Comparison of ENCODE assay signal across 8 cellular contexts in genomic region chr1:179293340-179294327, GRCh38. TPM values are rescaled to one million over a fixed set of nuclear protein-coding genes. Genes with fewer than 3 reads are reported as not detected.
DNase-seq lines count a peak whose midpoint lies in the region; ATAC-seq and TF ChIP-seq lines count a peak whose summit lies in the region.

Gene SOAT1 (plus strand): TSS chr1:179293797. CDS start chr1:179302685, 8,888 bp downstream.

- H3K4me3 ChIP-seq in right atrium auricular region (peak within 1 kb of the TSS; percentile 67 to 68), rectal smooth muscle tissue (ENCODE audit: low read length) (peak within 1 kb of the TSS; percentile 93), aorta (ENCODE audit: low read length in 2 of 2) (peak within 1 kb of the TSS; percentile 63 to 75)

- WGBS in aorta, 2 donors, result 0% methylated on average over 49 to 71 of the region's 71 CpGs

- H3K4me1 ChIP-seq in right atrium auricular region (peaks cover 0 to 23% of the 10 kb centered on the region in 2 donors), rectal smooth muscle tissue (ENCODE audit: control insufficient read depth, insufficient read depth, low read length) (no peaks in the 10 kb centered on the region), aorta (ENCODE audit: control insufficient read depth in 1 of 2, insufficient read depth in 2 of 2, low read length in 2 of 2) (peaks cover 2 to 3% of the 10 kb centered on the region in 2 donors)

- TF ChIP-seq CTCF in GM13976 (IDR thresholded peaks at IDR 0.05; ENCODE audit: borderline replicate concordance, control extremely low read depth, extremely low read depth, insufficient read depth, missing control alignments), result no peak
- no peak for TF ChIP-seq CTCF in right atrium auricular region (IDR thresholded peaks at IDR 0.05)

- peak; percentile 95 for DNase-seq in GM13976 (ENCODE audit: low spot score)
- peak; percentile 95 for DNase-seq in NCI-H146 (lab: John Stamatoyannopoulos, UW)
- peak; percentile 85 to 95 (median 90) for DNase-seq in T-helper 2 cell
- peak; percentile 96 for DNase-seq in right atrium auricular region (ENCODE audit: low spot score)
- peak; percentile 97 to 98 for DNase-seq in aorta

- peak; percentile 98 for ATAC-seq in HG02840 (IDR thresholded peaks at IDR 0.05; ENCODE audit: low FRiP score, unreplicated experiment)
- peak; percentile 98 for ATAC-seq in aorta (ENCODE audit: low FRiP score)

- H3K27me3 ChIP-seq in right atrium auricular region, result no peaks in the 10 kb centered on the region
- no peaks in the 10 kb centered on the region for H3K27me3 ChIP-seq in rectal smooth muscle tissue (ENCODE audit: control insufficient read depth, insufficient read depth, low read length)
- no peaks in the 10 kb centered on the region for H3K27me3 ChIP-seq in aorta (ENCODE audit: control insufficient read depth in 1 of 2, insufficient read depth in 2 of 2, low read length in 1 of 2)

- no peaks in the 10 kb centered on the region for H3K36me3 ChIP-seq in right atrium auricular region
- H3K36me3 ChIP-seq in rectal smooth muscle tissue (ENCODE audit: control insufficient read depth, insufficient read depth, low read length), result no peaks in the 10 kb centered on the region
- H3K36me3 ChIP-seq in aorta (ENCODE audit: control insufficient read depth in 1 of 2, insufficient read depth in 2 of 2, low read length in 1 of 2), result no peaks in the 10 kb centered on the region

- H3K27ac ChIP-seq in angular gyrus (ENCODE audit: low read depth, low read length) (peak within 1 kb of the TSS; percentile 79), right atrium auricular region (peak within 1 kb of the TSS; percentile 93 to 95), rectal smooth muscle tissue (ENCODE audit: low read depth, low read length) (peak within 1 kb of the TSS; percentile 93), aorta (ENCODE audit: low read depth in 1 of 2, low read length in 2 of 2) (peak within 1 kb of the TSS; percentile 2 to 87)

- intact Hi-C loops in aorta (cut with DNase I), result loop anchor here (2.0 to 5.0 kb wide), 4 partner anchors 171 to 215 kb away; partner anchors contain the start of gene TOR3A (in 1 of the 2)

- peak within 1 kb of the TSS; percentile 24 for H3K9ac ChIP-seq in rectal smooth muscle tissue (ENCODE audit: low read length)

- H3K9me3 ChIP-seq in right atrium auricular region (no peaks in the 10 kb centered on the region), aorta (ENCODE audit: control insufficient read depth, low read length) (no peaks in the 10 kb centered on the region)

- in situ Hi-C loops in GM13976 (cut with MboI; ENCODE audit: low sequenced_read_pairs, unreplicated experiment), result no loop called here

RNA-seq across cellular contexts. Expression of gene SOAT1, which starts in this region (rescaled TPM):
- total RNA-seq in right atrium auricular region, result 10 to 100 TPM in 1 of 2 donors, 1 to 10 TPM in 1; 7.9 to 10.8 TPM
- 10 to 100 TPM; 38.6 to 42.7 TPM for total RNA-seq in aorta
- polyA plus RNA-seq in aorta, result 1 to 10 TPM; 6.0 to 6.7 TPM

Comparison
In these comparisons a context has a peak if more than half of its experiments do, and no peak if none do; other contexts are left out.
1. Peak in every context shown above with its lines: DNase-seq, ATAC-seq, H3K4me3 ChIP-seq and H3K27ac ChIP-seq.